8 cellular contexts compared by ENCODE assay signal in genomic region chr16:50697881-50698767, GRCh38. TPM values are rescaled to one million over a fixed set of nuclear protein-coding genes. Genes with fewer than 3 reads are reported as not detected.
DNase-seq lines count a peak whose midpoint lies in the region; ATAC-seq and FAIRE-seq lines count a peak whose summit lies in the region.

No MANE protein-coding gene starts in this region.

- H3K36me3 ChIP-seq in ACC112 (ENCODE audit: insufficient read depth, low read length) = no peaks in the 10 kb centered on the region
- no peaks in the 10 kb centered on the region for H3K36me3 ChIP-seq in small intestine (ENCODE audit: control insufficient read depth in 2 of 2, insufficient read depth in 2 of 2, low read length in 2 of 2)

- H3K27ac ChIP-seq in ACC112 (ENCODE audit: low read depth, low read length) (peak overlapping the region; percentile 24; the same call in 1 of the 2 replicates), small intestine (ENCODE audit: low read depth in 1 of 2, low read length in 1 of 2) (peak overlapping the region; percentile 27 to 81)

- H3K79me2 ChIP-seq in ACC112 (ENCODE audit: control insufficient read depth, insufficient read depth, low read length, unreplicated experiment) = no peaks in the 10 kb centered on the region

- no peaks in the 10 kb centered on the region for H3K9me3 ChIP-seq in small intestine (ENCODE audit: control insufficient read depth, low read depth)

- H3K4me3 ChIP-seq in ACC112 (ENCODE audit: low read depth, low read length) (peak overlapping the region; percentile 69), small intestine (ENCODE audit: low read depth in 1 of 2, low read length in 2 of 2) (peak overlapping the region in 1 of 2 donors; percentile 32)

- no peak for FAIRE-seq in small intestine (lab: Jason Lieb, UNC)

- intact Hi-C loops in Right ventricle myocardium superior (cut with DNase I) = no loop called here

- H3K4me1 ChIP-seq in ACC112 (ENCODE audit: control insufficient read depth, insufficient read depth, low read length, unreplicated experiment) (peaks cover 12% of the 10 kb centered on the region), small intestine (ENCODE audit: control insufficient read depth in 2 of 2, insufficient read depth in 1 of 2, low read depth in 1 of 2, low read length in 1 of 2) (peaks cover 3 to 5% of the 10 kb centered on the region in 2 donors)

- ATAC-seq in GM18868 (IDR thresholded peaks at IDR 0.05; ENCODE audit: unreplicated experiment) (peak; percentile 52), HG03108 (IDR thresholded peaks at IDR 0.05; ENCODE audit: unreplicated experiment) (peak; percentile 44), Right ventricle myocardium superior (ENCODE audit: poor library complexity) (peak; percentile 75)

- 30 to 43% (median 30%) methylated on average over 19 of the region's 19 CpGs for WGBS in small intestine, 3 donors

- H2AFZ ChIP-seq in ACC112 (ENCODE audit: low read length, unreplicated experiment) = peak overlapping the region; percentile 86

- peaks cover 14% of the 10 kb centered on the region for H3K27me3 ChIP-seq in ACC112 (ENCODE audit: insufficient read depth, low read length)
- H3K27me3 ChIP-seq in small intestine (ENCODE audit: control insufficient read depth in 2 of 2, insufficient read depth in 2 of 2, low read length in 2 of 2) = no peaks in the 10 kb centered on the region

- DNase-seq in activated CD8-positive, alpha-beta memory T cell treated with anti-CD3 and anti-CD28 coated beads, Interleukin-2, amount 50 U/mL, for 4 hours = peak; percentile 40
- DNase-seq in Right ventricle myocardium superior = no peak
- peak; percentile 53 for DNase-seq in small intestine
- DNase-seq in NCI-H1048 (lab: John Stamatoyannopoulos, UW) = no peak
- DNase-seq in activated gamma-delta T cell treated with Interleukin-2 at 50 U/mL for 16 hours = no peak

RNA-seq across cellular contexts. Expression of gene NOD2, which starts 4.7 kb away (rescaled TPM):
- total RNA-seq in Right ventricle myocardium superior = 0.48 TPM
- under 1 TPM in 2 of 3 donors, not detected in 1; 0.54 to 0.58 TPM for polyA plus RNA-seq in small intestine

RNA-seq across cellular contexts. Expression of gene SNX20, which starts 17.0 kb away (rescaled TPM):
- total RNA-seq in Right ventricle myocardium superior = 0.62 TPM
- polyA plus RNA-seq in small intestine = 1 to 10 TPM in 2 of 3 donors, under 1 TPM in 1; 0.22 to 3.0 (median 1.0) TPM

RNA-seq across cellular contexts. Expression of gene CYLD, which starts 43.8 kb away (rescaled TPM):
- total RNA-seq in Right ventricle myocardium superior = 29.4 TPM
- polyA plus RNA-seq in small intestine = 1 to 10 TPM; 6.0 to 7.8 (median 7.4) TPM

Comparison
In these comparisons a context has a peak if more than half of its experiments do, and no peak if none do; other contexts are left out.
1. DNase-seq: peak in activated CD8-positive, alpha-beta memory T cell treated with anti-CD3 and anti-CD28 coated beads, Interleukin-2, amount 50 U/mL, for 4 hours (single experiment) and small intestine (single experiment); none in Right ventricle myocardium superior (single experiment), NCI-H1048 (single experiment) and activated gamma-delta T cell treated with Interleukin-2 at 50 U/mL for 16 hours (single experiment).
2. Peak in every context shown above with its lines, with median percentiles within 50 percentile points of each other: ATAC-seq.